Comparison of ENCODE assay signal across 2 cellular contexts in genomic region chr1:35884934-35885333, GRCh38.
TF ChIP-seq lines count a peak whose summit lies in the region.

No MANE protein-coding gene starts in this region.

TF ChIP-seq in WTC11, 78 proteins besides CTCF, POLR2A, EP300 and RAD21 (continued from another document and continues in another):
- TF ChIP-seq FOXP4 (CRISPR knock-in tag; IDR thresholded peaks at IDR 0.05) (no peak), E2F4 (CRISPR knock-in tag; IDR thresholded peaks at IDR 0.05; ENCODE audit: borderline replicate concordance, low read depth) (no peak), AR (CRISPR knock-in tag; IDR thresholded peaks at IDR 0.05) (no peak), JAZF1 (CRISPR knock-in tag; IDR thresholded peaks at IDR 0.05) (no peak), ATF6 (CRISPR knock-in tag; IDR thresholded peaks at IDR 0.05) (no peak), TEAD1 (CRISPR knock-in tag; IDR thresholded peaks at IDR 0.05) (no peak), ZNF281 (CRISPR knock-in tag; IDR thresholded peaks at IDR 0.05) (no peak), ZNF425 (CRISPR knock-in tag; conservative IDR thresholded peaks at IDR 0.05) (no peak), ETV6 (CRISPR knock-in tag; IDR thresholded peaks at IDR 0.05) (no peak)

TF ChIP-seq in SK-N-SH treated with all-trans-retinoic acid at 6 μM for 48 hours, 23 proteins besides CTCF, POLR2A, EP300 and RAD21 (continued from another document):
- TF ChIP-seq PATZ1 (CRISPR knock-in tag; IDR thresholded peaks at IDR 0.05; ENCODE audit: borderline replicate concordance) = no peak
- no peak for TF ChIP-seq ESRRG (CRISPR knock-in tag; IDR thresholded peaks at IDR 0.05)
- TF ChIP-seq CREB5 (CRISPR knock-in tag; IDR thresholded peaks at IDR 0.05; ENCODE audit: low read depth) = no peak
- TF ChIP-seq CSRNP3 (CRISPR knock-in tag; IDR thresholded peaks at IDR 0.05) = no peak
